1 cellular context compared by ENCODE assay signal in genomic region chr17:7845359-7846062, GRCh38.
TF ChIP-seq lines count a peak whose summit lies in the region.

No MANE protein-coding gene starts in this region.

TF ChIP-seq in endothelial cell of umbilical vein, 7 proteins besides CTCF, POLR2A, EP300 and RAD21:
- TF ChIP-seq FOS (IDR thresholded peaks at IDR 0.05; ENCODE audit: borderline replicate concordance, insufficient read depth, low read length) (no peak), POLR2AphosphoS5 (IDR thresholded peaks at IDR 0.05; ENCODE audit: insufficient read depth, low read depth, low read length) (no peak), JUN (IDR thresholded peaks at IDR 0.05; ENCODE audit: borderline replicate concordance, insufficient read depth, insufficient read length, low read depth) (no peak)
